Comparison of ENCODE assay signal across 8 cellular contexts in genomic region chr13:23578411-23579071, GRCh38. TPM values are rescaled to one million over a fixed set of nuclear protein-coding genes. Genes with fewer than 3 reads are reported as not detected.
DNase-seq lines count a peak whose midpoint lies in the region; ATAC-seq and TF ChIP-seq lines count a peak whose summit lies in the region.

No MANE protein-coding gene starts in this region.

- H3K27me3 ChIP-seq in liver (ENCODE audit: control insufficient read depth in 4 of 4, insufficient read depth in 4 of 4, low read length in 3 of 4): peaks cover 0 to 2% (median 0%) of the 10 kb centered on the region in 4 donors

- peak; percentile 60 for ATAC-seq in GM18502 (IDR thresholded peaks at IDR 0.05; ENCODE audit: poor library complexity, unreplicated experiment)
- ATAC-seq in HG02759 (IDR thresholded peaks at IDR 0.05; ENCODE audit: unreplicated experiment): peak; percentile 68
- peak; percentile 64 to 69 for ATAC-seq in activated CD4-positive, CD25-positive, alpha-beta regulatory T cell treated with anti-CD3 and anti-CD28 coated beads, Interleukin-2, amount 50 U/mL, for 24 hours

- H3K27ac ChIP-seq in coronary artery: peak overlapping the region; percentile 31 to 82
- peak overlapping the region in 1 of 2 donors; percentile 57 for H3K27ac ChIP-seq in liver (ENCODE audit: low read depth in 1 of 2, low read length in 2 of 2)

- DNase-seq in NCI-H2029 (lab: John Stamatoyannopoulos, UW): peak; percentile 38
- peak; percentile 83 for DNase-seq in coronary artery (ENCODE audit: low spot score)
- peak; percentile 67 for DNase-seq in stimulated activated CD4-positive, alpha-beta T cell treated with anti-CD3 and anti-CD28 coated beads, Interleukin-4, amount 100 ng/mL, for 24 hours
- DNase-seq in NCI-H2107 (lab: John Stamatoyannopoulos, UW): no peak

- peaks cover 6 to 15% (median 11%) of the 10 kb centered on the region in 4 donors for H3K4me1 ChIP-seq in liver (ENCODE audit: control insufficient read depth in 4 of 4, insufficient read depth in 4 of 4, low read length in 3 of 4)

- peak overlapping the region in 1 of 2 donors; percentile 7 for H3K9ac ChIP-seq in liver (ENCODE audit: low read depth in 1 of 2, low read length in 2 of 2)

- TF ChIP-seq CTCF in coronary artery (IDR thresholded peaks at IDR 0.05) (peak; percentile 40), liver (IDR thresholded peaks at IDR 0.05; ENCODE audit: low read depth, low read length, missing input control) (peak; percentile 39)

- H3K4me3 ChIP-seq in coronary artery: peak overlapping the region; percentile 90
- H3K4me3 ChIP-seq in liver (ENCODE audit: low read depth in 1 of 3, low read length in 3 of 3): peak overlapping the region; percentile 56 to 84 (median 77)

- TF ChIP-seq RAD21 in liver (IDR thresholded peaks at IDR 0.05): peak; percentile 68 to 77

- no peaks in the 10 kb centered on the region for H3K9me3 ChIP-seq in liver (ENCODE audit: control insufficient read depth in 4 of 4, low read length in 3 of 4)

- 10% methylated on average over 42 of the region's 42 CpGs for WGBS in liver

- no peaks in the 10 kb centered on the region for H3K36me3 ChIP-seq in liver (ENCODE audit: control insufficient read depth in 4 of 4, insufficient read depth in 3 of 4, low read depth in 1 of 4, low read length in 3 of 4)

TF ChIP-seq in liver, 16 proteins besides CTCF, POLR2A, EP300 and RAD21:
- TF ChIP-seq, protein P1, sequence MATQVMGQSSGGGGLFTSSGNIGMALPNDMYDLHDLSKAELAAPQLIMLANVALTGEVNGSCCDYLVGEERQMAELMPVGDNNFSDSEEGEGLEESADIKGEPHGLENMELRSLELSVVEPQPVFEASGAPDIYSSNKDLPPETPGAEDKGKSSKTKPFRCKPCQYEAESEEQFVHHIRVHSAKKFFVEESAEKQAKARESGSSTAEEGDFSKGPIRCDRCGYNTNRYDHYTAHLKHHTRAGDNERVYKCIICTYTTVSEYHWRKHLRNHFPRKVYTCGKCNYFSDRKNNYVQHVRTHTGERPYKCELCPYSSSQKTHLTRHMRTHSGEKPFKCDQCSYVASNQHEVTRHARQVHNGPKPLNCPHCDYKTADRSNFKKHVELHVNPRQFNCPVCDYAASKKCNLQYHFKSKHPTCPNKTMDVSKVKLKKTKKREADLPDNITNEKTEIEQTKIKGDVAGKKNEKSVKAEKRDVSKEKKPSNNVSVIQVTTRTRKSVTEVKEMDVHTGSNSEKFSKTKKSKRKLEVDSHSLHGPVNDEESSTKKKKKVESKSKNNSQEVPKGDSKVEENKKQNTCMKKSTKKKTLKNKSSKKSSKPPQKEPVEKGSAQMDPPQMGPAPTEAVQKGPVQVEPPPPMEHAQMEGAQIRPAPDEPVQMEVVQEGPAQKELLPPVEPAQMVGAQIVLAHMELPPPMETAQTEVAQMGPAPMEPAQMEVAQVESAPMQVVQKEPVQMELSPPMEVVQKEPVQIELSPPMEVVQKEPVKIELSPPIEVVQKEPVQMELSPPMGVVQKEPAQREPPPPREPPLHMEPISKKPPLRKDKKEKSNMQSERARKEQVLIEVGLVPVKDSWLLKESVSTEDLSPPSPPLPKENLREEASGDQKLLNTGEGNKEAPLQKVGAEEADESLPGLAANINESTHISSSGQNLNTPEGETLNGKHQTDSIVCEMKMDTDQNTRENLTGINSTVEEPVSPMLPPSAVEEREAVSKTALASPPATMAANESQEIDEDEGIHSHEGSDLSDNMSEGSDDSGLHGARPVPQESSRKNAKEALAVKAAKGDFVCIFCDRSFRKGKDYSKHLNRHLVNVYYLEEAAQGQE (IDR thresholded peaks at IDR 0.05): no peak
- no peak for TF ChIP-seq EGR1 (IDR thresholded peaks at IDR 0.05; ENCODE audit: low read depth in 2 of 2)
- TF ChIP-seq YY1 (IDR thresholded peaks at IDR 0.05): no peak
- no peak for TF ChIP-seq HNF4G (IDR thresholded peaks at IDR 0.05)
- TF ChIP-seq, protein P2, sequence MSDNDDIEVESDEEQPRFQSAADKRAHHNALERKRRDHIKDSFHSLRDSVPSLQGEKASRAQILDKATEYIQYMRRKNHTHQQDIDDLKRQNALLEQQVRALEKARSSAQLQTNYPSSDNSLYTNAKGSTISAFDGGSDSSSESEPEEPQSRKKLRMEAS (IDR thresholded peaks at IDR 0.05): no peak
- TF ChIP-seq GABPA (IDR thresholded peaks at IDR 0.05 in 1 of 2, conservative IDR thresholded peaks at IDR 0.05 in 1 of 2): no peak
- no peak for TF ChIP-seq TAF1 (conservative IDR thresholded peaks at IDR 0.05)
- TF ChIP-seq HNF4A (conservative IDR thresholded peaks at IDR 0.05): no peak
- no peak for TF ChIP-seq ATF3 (IDR thresholded peaks at IDR 0.05)
- no peak for TF ChIP-seq RXRA (IDR thresholded peaks at IDR 0.05)
- TF ChIP-seq ZBTB33 (IDR thresholded peaks at IDR 0.05): no peak

RNA-seq across cellular contexts. Expression of gene TNFRSF19, which starts 8.3 kb away (rescaled TPM):
- 1 to 10 TPM; 1.5 to 2.8 TPM for total RNA-seq in liver
- under 1 TPM; 0.27 to 0.32 TPM for polyA plus RNA-seq in liver
